In genomic region chr9:86602715-86603114, GRCh38 we compare ENCODE assay signal across 16 cellular contexts.
"Had no signal": no experiment of that assay in that cellular context is flagged by ENCODE, and none has a peak within 500 bp of the region (broad histone marks: within the 10 kb centered on the region; RNA-seq: fewer than 3 reads in every experiment).

No MANE protein-coding gene starts in this region.

- H3K27ac Mint-ChIP-seq: activated naive CD8-positive, alpha-beta T cell treated with anti-CD3 and anti-CD28 coated beads for 36 hours; activated T-helper 1 cell treated with anti-CD3 and anti-CD28 coated beads, Interleukin-12 subunit alpha, Interleukin-12 subunit beta, Interleukin-2, Interleukin-4 antibody, amounts not matched to agents 30 ng/mL and 10 ng/mL and 1 ng/mL, durations not matched to agents 14 hours and 24 hours and 36 hours; stimulated activated memory B cell treated with anti-CD40 and anti-IgM and Interleukin-4, amounts not matched to agents 10 μg/mL and 1 μg/mL and 100 μg/mL, for 72 hours had no signal

- H3K9me3 Mint-ChIP-seq: activated naive CD8-positive, alpha-beta T cell treated with anti-CD3 and anti-CD28 coated beads for 36 hours; activated T-helper 1 cell treated with anti-CD3 and anti-CD28 coated beads, Interleukin-12 subunit alpha, Interleukin-12 subunit beta, Interleukin-2, Interleukin-4 antibody, amounts not matched to agents 30 ng/mL and 10 ng/mL and 1 ng/mL, durations not matched to agents 14 hours and 24 hours and 36 hours; stimulated activated memory B cell treated with anti-CD40 and anti-IgM and Interleukin-4, amounts not matched to agents 10 μg/mL and 1 μg/mL and 100 μg/mL, for 72 hours had no signal

- H3K4me3 ChIP-seq: coronary artery, esophagus squamous epithelium, vagina had no signal

- H3K4me3 Mint-ChIP-seq: activated naive CD8-positive, alpha-beta T cell treated with anti-CD3 and anti-CD28 coated beads for 36 hours; activated T-helper 1 cell treated with anti-CD3 and anti-CD28 coated beads, Interleukin-12 subunit alpha, Interleukin-12 subunit beta, Interleukin-2, Interleukin-4 antibody, amounts not matched to agents 30 ng/mL and 10 ng/mL and 1 ng/mL, durations not matched to agents 14 hours and 24 hours and 36 hours; stimulated activated memory B cell treated with anti-CD40 and anti-IgM and Interleukin-4, amounts not matched to agents 10 μg/mL and 1 μg/mL and 100 μg/mL, for 72 hours had no signal

- H3K9me3 ChIP-seq: esophagus squamous epithelium, vagina had no signal

- ATAC-seq: stimulated activated memory B cell treated with anti-CD40 and anti-IgM and Interleukin-4, amounts not matched to agents 10 μg/mL and 1 μg/mL and 100 μg/mL, for 72 hours had no signal

- H3K36me3 Mint-ChIP-seq: activated naive CD8-positive, alpha-beta T cell treated with anti-CD3 and anti-CD28 coated beads for 36 hours; brain; stimulated activated memory B cell treated with anti-CD40 and anti-IgM and Interleukin-4, amounts not matched to agents 10 μg/mL and 1 μg/mL and 100 μg/mL, for 72 hours had no signal

- H3K27ac ChIP-seq: coronary artery, esophagus squamous epithelium, vagina had no signal

- H3K36me3 ChIP-seq: esophagus squamous epithelium, vagina had no signal

- DNase-seq: activated CD4-positive, alpha-beta T cell treated with anti-CD3 and anti-CD28 coated beads, Interleukin-2, amount 50 U/mL, for 1 hour; activated CD4-positive, CD25-positive, alpha-beta regulatory T cell; activated CD8-positive, alpha-beta memory T cell treated with anti-CD3 and anti-CD28 coated beads for 24 hours; activated naive CD8-positive, alpha-beta T cell treated with anti-CD3 and anti-CD28 coated beads for 36 hours; amygdala; central memory CD4-positive, alpha-beta T cell; esophagus squamous epithelium; hypothalamus; retina; stimulated activated CD4-positive, alpha-beta T cell treated with anti-CD3 and anti-CD28 coated beads, Interleukin-2, amount 100 ng/mL, for 48 hours; T-helper 2 cell had no signal

- H3K27me3 Mint-ChIP-seq: stimulated activated memory B cell treated with anti-CD40 and anti-IgM and Interleukin-4, amounts not matched to agents 10 μg/mL and 1 μg/mL and 100 μg/mL, for 72 hours had no signal

- H3K4me1 Mint-ChIP-seq: activated naive CD8-positive, alpha-beta T cell treated with anti-CD3 and anti-CD28 coated beads for 36 hours; stimulated activated memory B cell treated with anti-CD40 and anti-IgM and Interleukin-4, amounts not matched to agents 10 μg/mL and 1 μg/mL and 100 μg/mL, for 72 hours had no signal
